Comparison of ENCODE assay signal across 26 cellular contexts in the genomic region with DNA sequence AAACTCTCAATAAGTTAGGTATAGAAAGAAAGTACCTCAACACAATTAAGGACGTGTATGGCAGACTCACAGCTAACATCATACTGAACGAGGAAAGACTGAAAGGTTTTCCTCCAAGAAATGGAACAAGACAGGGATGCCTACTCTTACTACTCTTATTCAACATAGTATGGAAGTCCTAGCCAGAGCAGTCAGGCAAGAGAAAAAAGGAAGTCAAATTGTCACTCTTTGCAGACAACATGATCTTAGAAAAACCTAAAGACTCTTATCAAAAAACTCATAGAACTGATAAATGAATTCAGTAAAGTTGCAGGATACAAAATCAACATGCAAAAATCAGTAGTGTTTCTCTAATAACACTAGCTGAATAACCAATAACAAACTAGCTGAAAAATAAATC.
"Had no signal": no experiment of that assay in that cellular context is flagged by ENCODE, and none has a peak within 500 bp of the region (broad histone marks: within the 10 kb centered on the region; RNA-seq: fewer than 3 reads in every experiment).

No MANE protein-coding gene starts in this region.

- H3K27ac Mint-ChIP-seq: progenitor cell of endocrine pancreas; stimulated activated effector memory CD8-positive, alpha-beta T cell treated with anti-CD3 and anti-CD28 coated beads, Interleukin-12 subunit alpha, Interleukin-12 subunit beta, amount 100 ng/mL, for 72 hours; stimulated activated naive CD8-positive, alpha-beta T cell treated with anti-CD3 and anti-CD28 coated beads, Interleukin-15, Interleukin-2, amounts not matched to agents 100 ng/mL and 50 ng/mL, for 24 hours; type B pancreatic cell had no signal

- H3K4me3 ChIP-seq: coronary artery, gastroesophageal sphincter, ovary, skin epidermis, vagina had no signal

- H3K27ac ChIP-seq: brain microvascular endothelial cell, coronary artery, gastroesophageal sphincter, ovary, skin epidermis, vagina, VCaP had no signal

- H3K4me1 Mint-ChIP-seq: stimulated activated effector memory CD8-positive, alpha-beta T cell treated with anti-CD3 and anti-CD28 coated beads, Interleukin-12 subunit alpha, Interleukin-12 subunit beta, amount 100 ng/mL, for 72 hours had no signal

- H3K4me3 Mint-ChIP-seq: stimulated activated effector memory CD8-positive, alpha-beta T cell treated with anti-CD3 and anti-CD28 coated beads, Interleukin-12 subunit alpha, Interleukin-12 subunit beta, amount 100 ng/mL, for 72 hours; stimulated activated naive CD8-positive, alpha-beta T cell treated with anti-CD3 and anti-CD28 coated beads, Interleukin-15, Interleukin-2, amounts not matched to agents 100 ng/mL and 50 ng/mL, for 24 hours; type B pancreatic cell had no signal

- ATAC-seq: gastroesophageal sphincter; left cardiac atrium; sciatic nerve; stimulated activated effector memory CD8-positive, alpha-beta T cell treated with anti-CD3 and anti-CD28 coated beads, Interleukin-12 subunit alpha, Interleukin-12 subunit beta, amount 100 ng/mL, for 72 hours had no signal

- DNase-seq: activated CD4-positive, alpha-beta T cell treated with anti-CD3 and anti-CD28 coated beads for 4 hours; activated CD4-positive, alpha-beta T cell treated with anti-CD3 and anti-CD28 coated beads, Interleukin-2, amount 50 U/mL, for 4 hours; activated gamma-delta T cell treated with Interleukin-2 at 50 U/mL for 16 hours; activated naive CD4-positive, alpha-beta T cell treated with anti-CD3 and anti-CD28 coated beads, Interleukin-2, amount 50 U/mL, for 16 hours; activated T-cell treated with anti-CD3 and anti-CD28 coated beads for 4 hours; amniotic stem cell; brain microvascular endothelial cell; head of caudate nucleus; hippocampal formation; left cardiac atrium; mammary epithelial cell; ovary; retina; stimulated activated CD4-positive, alpha-beta T cell treated with anti-CD3 and anti-CD28 coated beads, Interleukin-12 subunit alpha, Interleukin-12 subunit beta, amount 100 ng/mL, for 4 hours; stimulated activated CD4-positive, alpha-beta T cell treated with anti-CD3 and anti-CD28 coated beads, Interleukin-4, amount 100 ng/mL, for 24 hours; T-helper 2 cell had no signal

- H3K27me3 Mint-ChIP-seq: progenitor cell of endocrine pancreas; stimulated activated naive CD8-positive, alpha-beta T cell treated with anti-CD3 and anti-CD28 coated beads, Interleukin-15, Interleukin-2, amounts not matched to agents 100 ng/mL and 50 ng/mL, for 24 hours; type B pancreatic cell had no signal

- H3K27me3 ChIP-seq: brain microvascular endothelial cell, gastroesophageal sphincter, ovary, vagina had no signal

- H3K9me3 ChIP-seq: ovary had no signal

- H3K4me1 ChIP-seq: gastroesophageal sphincter, vagina had no signal

- H3K36me3 ChIP-seq: ovary had no signal
